1 cellular context compared by ENCODE assay signal in the genomic region with DNA sequence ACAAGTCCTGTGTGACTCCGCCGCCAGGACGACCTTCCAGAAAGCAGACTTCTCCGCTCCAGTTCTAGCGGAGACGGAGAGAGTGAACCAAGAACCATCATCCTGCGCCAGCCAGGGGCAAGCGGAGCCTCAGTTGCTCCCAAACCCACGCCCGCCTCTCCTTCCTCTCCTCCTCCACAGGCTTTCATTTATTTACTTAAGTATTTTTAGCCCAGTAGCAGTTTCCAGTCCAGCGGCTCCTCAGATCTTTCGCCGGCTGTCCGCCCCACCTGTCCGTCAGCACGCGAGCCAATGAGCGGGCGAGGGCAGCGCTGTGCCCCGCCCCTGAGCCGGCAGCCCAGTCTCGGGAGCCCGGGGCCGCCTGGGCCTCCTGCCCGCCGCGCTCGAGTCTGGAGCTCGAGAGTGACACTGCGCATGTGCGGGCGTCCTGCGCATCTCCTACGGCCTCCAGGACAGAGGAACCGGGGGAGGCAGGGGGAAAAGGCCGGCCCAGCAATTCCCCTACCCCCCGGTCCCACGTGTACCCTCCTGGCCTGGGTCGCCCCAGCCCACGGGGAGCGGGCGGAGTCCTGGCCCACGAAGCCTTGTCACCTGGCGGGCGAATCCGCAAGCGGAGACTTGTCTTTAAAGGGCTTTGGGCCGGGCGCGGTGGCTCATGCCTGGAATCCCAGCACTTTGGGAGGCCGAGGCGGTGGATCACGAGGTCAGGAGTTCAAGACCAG.
TF ChIP-seq lines count a peak whose summit lies in the region.

A gene (plus strand): TSS at position 425 of the 722 bp plus-strand sequence.

TF ChIP-seq in HepG2, 621 proteins besides CTCF, POLR2A, EP300 and RAD21 (continued from another document and continues in another):
- TF ChIP-seq, protein P1, sequence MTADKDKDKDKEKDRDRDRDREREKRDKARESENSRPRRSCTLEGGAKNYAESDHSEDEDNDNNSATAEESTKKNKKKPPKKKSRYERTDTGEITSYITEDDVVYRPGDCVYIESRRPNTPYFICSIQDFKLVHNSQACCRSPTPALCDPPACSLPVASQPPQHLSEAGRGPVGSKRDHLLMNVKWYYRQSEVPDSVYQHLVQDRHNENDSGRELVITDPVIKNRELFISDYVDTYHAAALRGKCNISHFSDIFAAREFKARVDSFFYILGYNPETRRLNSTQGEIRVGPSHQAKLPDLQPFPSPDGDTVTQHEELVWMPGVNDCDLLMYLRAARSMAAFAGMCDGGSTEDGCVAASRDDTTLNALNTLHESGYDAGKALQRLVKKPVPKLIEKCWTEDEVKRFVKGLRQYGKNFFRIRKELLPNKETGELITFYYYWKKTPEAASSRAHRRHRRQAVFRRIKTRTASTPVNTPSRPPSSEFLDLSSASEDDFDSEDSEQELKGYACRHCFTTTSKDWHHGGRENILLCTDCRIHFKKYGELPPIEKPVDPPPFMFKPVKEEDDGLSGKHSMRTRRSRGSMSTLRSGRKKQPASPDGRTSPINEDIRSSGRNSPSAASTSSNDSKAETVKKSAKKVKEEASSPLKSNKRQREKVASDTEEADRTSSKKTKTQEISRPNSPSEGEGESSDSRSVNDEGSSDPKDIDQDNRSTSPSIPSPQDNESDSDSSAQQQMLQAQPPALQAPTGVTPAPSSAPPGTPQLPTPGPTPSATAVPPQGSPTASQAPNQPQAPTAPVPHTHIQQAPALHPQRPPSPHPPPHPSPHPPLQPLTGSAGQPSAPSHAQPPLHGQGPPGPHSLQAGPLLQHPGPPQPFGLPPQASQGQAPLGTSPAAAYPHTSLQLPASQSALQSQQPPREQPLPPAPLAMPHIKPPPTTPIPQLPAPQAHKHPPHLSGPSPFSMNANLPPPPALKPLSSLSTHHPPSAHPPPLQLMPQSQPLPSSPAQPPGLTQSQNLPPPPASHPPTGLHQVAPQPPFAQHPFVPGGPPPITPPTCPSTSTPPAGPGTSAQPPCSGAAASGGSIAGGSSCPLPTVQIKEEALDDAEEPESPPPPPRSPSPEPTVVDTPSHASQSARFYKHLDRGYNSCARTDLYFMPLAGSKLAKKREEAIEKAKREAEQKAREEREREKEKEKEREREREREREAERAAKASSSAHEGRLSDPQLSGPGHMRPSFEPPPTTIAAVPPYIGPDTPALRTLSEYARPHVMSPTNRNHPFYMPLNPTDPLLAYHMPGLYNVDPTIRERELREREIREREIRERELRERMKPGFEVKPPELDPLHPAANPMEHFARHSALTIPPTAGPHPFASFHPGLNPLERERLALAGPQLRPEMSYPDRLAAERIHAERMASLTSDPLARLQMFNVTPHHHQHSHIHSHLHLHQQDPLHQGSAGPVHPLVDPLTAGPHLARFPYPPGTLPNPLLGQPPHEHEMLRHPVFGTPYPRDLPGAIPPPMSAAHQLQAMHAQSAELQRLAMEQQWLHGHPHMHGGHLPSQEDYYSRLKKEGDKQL (CRISPR knock-in tag; IDR thresholded peaks at IDR 0.05; ENCODE audit: low read depth) = no peak
- 0 out of 2 replicates have a peak, but pooled peaks have one; percentile 63 for TF ChIP-seq ZNF589 (CRISPR knock-in tag; conservative IDR thresholded peaks at IDR 0.05)
- no peak for TF ChIP-seq FOXC1 (CRISPR knock-in tag; IDR thresholded peaks at IDR 0.05; ENCODE audit: borderline replicate concordance)
- TF ChIP-seq, protein P2, sequence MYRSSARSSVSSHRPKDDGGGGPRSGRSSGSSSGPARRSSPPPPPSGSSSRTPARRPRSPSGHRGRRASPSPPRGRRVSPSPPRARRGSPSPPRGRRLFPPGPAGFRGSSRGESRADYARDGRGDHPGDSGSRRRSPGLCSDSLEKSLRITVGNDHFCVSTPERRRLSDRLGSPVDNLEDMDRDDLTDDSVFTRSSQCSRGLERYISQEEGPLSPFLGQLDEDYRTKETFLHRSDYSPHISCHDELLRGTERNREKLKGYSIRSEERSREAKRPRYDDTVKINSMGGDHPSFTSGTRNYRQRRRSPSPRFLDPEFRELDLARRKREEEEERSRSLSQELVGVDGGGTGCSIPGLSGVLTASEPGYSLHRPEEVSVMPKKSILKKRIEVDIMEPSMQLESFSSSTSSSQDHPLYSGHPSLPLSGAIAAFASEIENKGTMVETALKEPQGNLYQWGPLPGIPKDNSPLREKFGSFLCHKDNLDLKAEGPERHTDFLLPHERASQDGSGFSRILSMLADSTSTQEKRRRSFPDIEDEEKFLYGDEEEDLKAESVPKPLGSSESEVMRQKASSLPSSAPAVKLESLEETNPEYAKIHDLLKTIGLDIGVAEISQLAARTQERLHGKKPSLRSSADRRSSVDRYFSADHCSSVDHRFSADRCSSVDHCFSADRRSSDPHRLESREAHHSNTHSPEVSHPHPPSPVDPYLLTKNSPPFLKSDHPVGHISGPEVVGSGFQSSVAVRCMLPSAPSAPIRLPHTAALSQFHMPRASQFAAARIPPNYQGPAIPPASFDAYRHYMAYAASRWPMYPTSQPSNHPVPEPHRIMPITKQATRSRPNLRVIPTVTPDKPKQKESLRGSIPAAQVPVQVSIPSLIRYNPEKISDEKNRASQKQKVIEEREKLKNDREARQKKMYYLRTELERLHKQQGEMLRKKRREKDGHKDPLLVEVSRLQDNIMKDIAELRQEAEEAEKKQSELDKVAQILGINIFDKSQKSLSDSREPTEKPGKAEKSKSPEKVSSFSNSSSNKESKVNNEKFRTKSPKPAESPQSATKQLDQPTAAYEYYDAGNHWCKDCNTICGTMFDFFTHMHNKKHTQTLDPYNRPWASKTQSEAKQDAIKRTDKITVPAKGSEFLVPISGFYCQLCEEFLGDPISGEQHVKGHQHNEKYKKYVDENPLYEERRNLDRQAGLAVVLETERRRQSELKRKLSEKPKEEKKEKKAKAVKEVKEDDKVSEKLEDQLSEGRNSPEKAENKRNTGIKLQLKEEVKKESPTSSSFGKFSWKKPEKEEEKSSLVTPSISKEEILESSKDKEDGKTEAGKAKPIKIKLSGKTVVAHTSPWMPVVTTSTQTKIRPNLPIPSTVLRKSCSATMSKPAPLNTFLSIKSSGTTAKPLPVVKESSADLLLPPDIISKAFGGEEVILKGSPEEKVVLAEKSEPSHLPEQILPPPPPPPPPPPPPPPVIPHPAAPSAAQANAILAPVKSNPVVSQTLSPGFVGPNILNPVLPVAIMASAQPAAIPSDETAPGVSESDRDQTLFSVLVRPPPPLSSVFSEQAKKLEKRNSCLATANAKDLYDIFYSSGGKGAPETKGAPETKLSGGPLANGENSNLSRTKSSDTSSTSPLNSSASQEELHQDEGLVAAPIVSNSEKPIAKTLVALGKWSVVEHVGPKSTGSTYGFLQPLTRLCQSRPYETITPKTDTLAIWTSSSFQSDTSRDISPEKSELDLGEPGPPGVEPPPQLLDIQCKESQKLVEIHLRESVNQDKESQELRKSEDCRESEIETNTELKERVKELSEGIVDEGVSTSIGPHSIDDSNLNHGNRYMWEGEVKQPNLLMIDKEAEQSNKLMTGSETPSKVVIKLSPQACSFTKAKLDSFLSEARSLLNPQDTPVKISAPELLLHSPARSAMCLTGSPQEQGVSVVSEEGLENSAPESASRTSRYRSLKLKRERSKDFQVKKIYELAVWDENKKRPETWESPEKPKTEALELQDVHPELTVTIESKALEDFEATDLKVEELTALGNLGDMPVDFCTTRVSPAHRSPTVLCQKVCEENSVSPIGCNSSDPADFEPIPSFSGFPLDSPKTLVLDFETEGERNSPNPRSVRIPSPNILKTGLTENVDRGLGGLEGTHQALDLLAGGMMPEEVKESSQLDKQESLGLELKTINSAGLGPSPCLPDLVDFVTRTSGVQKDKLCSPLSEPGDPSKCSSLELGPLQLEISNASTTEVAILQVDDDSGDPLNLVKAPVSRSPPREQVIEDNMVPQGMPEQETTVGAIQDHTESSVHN (CRISPR knock-in tag; IDR thresholded peaks at IDR 0.05) = no peak
- no peak for TF ChIP-seq ZNF253 (CRISPR knock-in tag; IDR thresholded peaks at IDR 0.05; ENCODE audit: borderline replicate concordance)
- TF ChIP-seq ZKSCAN8 (CRISPR knock-in tag; IDR thresholded peaks at IDR 0.05; ENCODE audit: borderline replicate concordance) = no peak
- no peak; the same call in 1 of the 2 replicates for TF ChIP-seq MED13 (CRISPR knock-in tag; IDR thresholded peaks at IDR 0.05)
- no peak for TF ChIP-seq HCFC1 (IDR thresholded peaks at IDR 0.05; ENCODE audit: low read depth, low read length)
- TF ChIP-seq GATAD1 (CRISPR knock-in tag; IDR thresholded peaks at IDR 0.05) = peak; percentile 55; the same call in 1 of the 2 replicates
- TF ChIP-seq, protein P3, sequence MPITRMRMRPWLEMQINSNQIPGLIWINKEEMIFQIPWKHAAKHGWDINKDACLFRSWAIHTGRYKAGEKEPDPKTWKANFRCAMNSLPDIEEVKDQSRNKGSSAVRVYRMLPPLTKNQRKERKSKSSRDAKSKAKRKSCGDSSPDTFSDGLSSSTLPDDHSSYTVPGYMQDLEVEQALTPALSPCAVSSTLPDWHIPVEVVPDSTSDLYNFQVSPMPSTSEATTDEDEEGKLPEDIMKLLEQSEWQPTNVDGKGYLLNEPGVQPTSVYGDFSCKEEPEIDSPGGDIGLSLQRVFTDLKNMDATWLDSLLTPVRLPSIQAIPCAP (CRISPR knock-in tag; IDR thresholded peaks at IDR 0.05; ENCODE audit: low read depth) = no peak; the same call in 1 of the 2 replicates
- TF ChIP-seq ZNF207 (IDR thresholded peaks at IDR 0.05; ENCODE audit: borderline replicate concordance) = no peak
- peak; percentile 62; the same call in 1 of the 2 replicates for TF ChIP-seq KDM5B (CRISPR knock-in tag; IDR thresholded peaks at IDR 0.05; ENCODE audit: borderline replicate concordance)
- TF ChIP-seq MXI1 (IDR thresholded peaks at IDR 0.05; ENCODE audit: borderline replicate concordance, low read depth, low read length) = peak; percentile 61; the same call in 1 of the 3 replicates
- TF ChIP-seq RAD51 (IDR thresholded peaks at IDR 0.05; ENCODE audit: borderline replicate concordance) = no peak
- TF ChIP-seq SMARCC2 (IDR thresholded peaks at IDR 0.05) = no peak
- no peak for TF ChIP-seq BCL6 (CRISPR knock-in tag; IDR thresholded peaks at IDR 0.05)
- TF ChIP-seq ATF1 (CRISPR knock-in tag; IDR thresholded peaks at IDR 0.05) = no peak
- TF ChIP-seq ARNTL (CRISPR knock-in tag; IDR thresholded peaks at IDR 0.05) = 0 out of 2 replicates have a peak, but pooled peaks have one; percentile 59
- no peak for TF ChIP-seq NPAS2 (CRISPR knock-in tag; IDR thresholded peaks at IDR 0.05; ENCODE audit: borderline replicate concordance)
- TF ChIP-seq, protein P4, sequence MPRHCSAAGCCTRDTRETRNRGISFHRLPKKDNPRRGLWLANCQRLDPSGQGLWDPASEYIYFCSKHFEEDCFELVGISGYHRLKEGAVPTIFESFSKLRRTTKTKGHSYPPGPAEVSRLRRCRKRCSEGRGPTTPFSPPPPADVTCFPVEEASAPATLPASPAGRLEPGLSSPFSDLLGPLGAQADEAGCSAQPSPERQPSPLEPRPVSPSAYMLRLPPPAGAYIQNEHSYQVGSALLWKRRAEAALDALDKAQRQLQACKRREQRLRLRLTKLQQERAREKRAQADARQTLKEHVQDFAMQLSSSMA (CRISPR knock-in tag; IDR thresholded peaks at IDR 0.05) = no peak
- TF ChIP-seq FIP1L1 (IDR thresholded peaks at IDR 0.05; ENCODE audit: borderline replicate concordance, insufficient read depth, low read depth, low read length) = 0 out of 2 replicates have a peak, but pooled peaks have one; percentile 19
- TF ChIP-seq, protein P5, sequence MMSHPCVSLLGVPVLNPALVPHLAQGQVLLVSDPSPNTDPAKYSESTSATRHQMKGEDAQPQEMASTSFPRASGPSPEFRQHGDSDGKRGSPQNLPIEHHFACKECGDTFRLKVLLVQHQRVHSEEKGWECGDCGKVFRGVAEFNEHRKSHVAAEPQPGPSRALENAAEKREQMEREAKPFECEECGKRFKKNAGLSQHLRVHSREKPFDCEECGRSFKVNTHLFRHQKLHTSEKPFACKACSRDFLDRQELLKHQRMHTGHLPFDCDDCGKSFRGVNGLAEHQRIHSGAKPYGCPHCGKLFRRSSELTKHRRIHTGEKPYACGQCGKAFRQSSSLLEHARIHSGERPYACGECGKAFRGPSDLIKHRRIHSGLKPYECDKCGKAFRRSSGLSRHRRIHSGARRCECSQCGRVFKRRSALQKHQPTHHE (CRISPR knock-in tag; IDR thresholded peaks at IDR 0.05; ENCODE audit: borderline replicate concordance) = no peak
- TF ChIP-seq, protein P6, sequence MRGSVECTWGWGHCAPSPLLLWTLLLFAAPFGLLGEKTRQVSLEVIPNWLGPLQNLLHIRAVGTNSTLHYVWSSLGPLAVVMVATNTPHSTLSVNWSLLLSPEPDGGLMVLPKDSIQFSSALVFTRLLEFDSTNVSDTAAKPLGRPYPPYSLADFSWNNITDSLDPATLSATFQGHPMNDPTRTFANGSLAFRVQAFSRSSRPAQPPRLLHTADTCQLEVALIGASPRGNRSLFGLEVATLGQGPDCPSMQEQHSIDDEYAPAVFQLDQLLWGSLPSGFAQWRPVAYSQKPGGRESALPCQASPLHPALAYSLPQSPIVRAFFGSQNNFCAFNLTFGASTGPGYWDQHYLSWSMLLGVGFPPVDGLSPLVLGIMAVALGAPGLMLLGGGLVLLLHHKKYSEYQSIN (CRISPR knock-in tag; IDR thresholded peaks at IDR 0.05; ENCODE audit: borderline replicate concordance) = no peak
- TF ChIP-seq, protein P7, sequence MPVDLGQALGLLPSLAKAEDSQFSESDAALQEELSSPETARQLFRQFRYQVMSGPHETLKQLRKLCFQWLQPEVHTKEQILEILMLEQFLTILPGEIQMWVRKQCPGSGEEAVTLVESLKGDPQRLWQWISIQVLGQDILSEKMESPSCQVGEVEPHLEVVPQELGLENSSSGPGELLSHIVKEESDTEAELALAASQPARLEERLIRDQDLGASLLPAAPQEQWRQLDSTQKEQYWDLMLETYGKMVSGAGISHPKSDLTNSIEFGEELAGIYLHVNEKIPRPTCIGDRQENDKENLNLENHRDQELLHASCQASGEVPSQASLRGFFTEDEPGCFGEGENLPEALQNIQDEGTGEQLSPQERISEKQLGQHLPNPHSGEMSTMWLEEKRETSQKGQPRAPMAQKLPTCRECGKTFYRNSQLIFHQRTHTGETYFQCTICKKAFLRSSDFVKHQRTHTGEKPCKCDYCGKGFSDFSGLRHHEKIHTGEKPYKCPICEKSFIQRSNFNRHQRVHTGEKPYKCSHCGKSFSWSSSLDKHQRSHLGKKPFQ (CRISPR knock-in tag; IDR thresholded peaks at IDR 0.05; ENCODE audit: insufficient replicate concordance) = no peak
- TF ChIP-seq ERF (CRISPR knock-in tag; IDR thresholded peaks at IDR 0.05) = no peak
- peak; percentile 10; the same call in 1 of the 2 replicates for TF ChIP-seq ETV5 (CRISPR knock-in tag; IDR thresholded peaks at IDR 0.05; ENCODE audit: borderline replicate concordance)
- peak; percentile 47; the same call in 1 of the 2 replicates for TF ChIP-seq MEIS2 (CRISPR knock-in tag; IDR thresholded peaks at IDR 0.05)
- TF ChIP-seq ZNF121 (CRISPR knock-in tag; IDR thresholded peaks at IDR 0.05) = no peak
- no peak for TF ChIP-seq ATM (IDR thresholded peaks at IDR 0.05; ENCODE audit: borderline replicate concordance)
- TF ChIP-seq ZFP36L2 (CRISPR knock-in tag; IDR thresholded peaks at IDR 0.05) = no peak
- no peak; the same call in none of the 2 replicates for TF ChIP-seq NCOA2 (CRISPR knock-in tag; IDR thresholded peaks at IDR 0.05)
- TF ChIP-seq, protein P8, sequence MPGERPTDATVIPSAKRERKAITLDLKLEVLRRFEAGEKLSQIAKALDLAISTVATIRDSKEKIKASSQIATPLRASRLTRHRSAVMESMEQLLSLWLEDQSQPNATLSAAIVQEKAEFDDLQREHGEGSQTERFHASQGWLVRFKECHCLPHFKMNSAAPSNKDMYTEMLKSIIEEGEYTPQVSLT (CRISPR knock-in tag; IDR thresholded peaks at IDR 0.05; ENCODE audit: borderline replicate concordance, low read depth) = no peak
- 0 out of 2 replicates have a peak, but pooled peaks have one; percentile 64 for TF ChIP-seq ZNF343 (CRISPR knock-in tag; IDR thresholded peaks at IDR 0.05)
- TF ChIP-seq FOXA3 (CRISPR knock-in tag; IDR thresholded peaks at IDR 0.05) = no peak
- TF ChIP-seq ZNF674 (CRISPR knock-in tag; IDR thresholded peaks at IDR 0.05; ENCODE audit: low read depth) = no peak
- TF ChIP-seq SETDB1 (CRISPR knock-in tag; IDR thresholded peaks at IDR 0.05; ENCODE audit: borderline replicate concordance) = no peak
- TF ChIP-seq ZNF317 (CRISPR knock-in tag; IDR thresholded peaks at IDR 0.05) = peak; percentile 56; the same call in 1 of the 2 replicates
- no peak for TF ChIP-seq ZNF720 (CRISPR knock-in tag; IDR thresholded peaks at IDR 0.05)
- no peak for TF ChIP-seq ZNF660 (CRISPR knock-in tag; IDR thresholded peaks at IDR 0.05; ENCODE audit: borderline replicate concordance, low read depth)
